Comparison of ENCODE assay signal across 8 cellular contexts in the genomic region with DNA sequence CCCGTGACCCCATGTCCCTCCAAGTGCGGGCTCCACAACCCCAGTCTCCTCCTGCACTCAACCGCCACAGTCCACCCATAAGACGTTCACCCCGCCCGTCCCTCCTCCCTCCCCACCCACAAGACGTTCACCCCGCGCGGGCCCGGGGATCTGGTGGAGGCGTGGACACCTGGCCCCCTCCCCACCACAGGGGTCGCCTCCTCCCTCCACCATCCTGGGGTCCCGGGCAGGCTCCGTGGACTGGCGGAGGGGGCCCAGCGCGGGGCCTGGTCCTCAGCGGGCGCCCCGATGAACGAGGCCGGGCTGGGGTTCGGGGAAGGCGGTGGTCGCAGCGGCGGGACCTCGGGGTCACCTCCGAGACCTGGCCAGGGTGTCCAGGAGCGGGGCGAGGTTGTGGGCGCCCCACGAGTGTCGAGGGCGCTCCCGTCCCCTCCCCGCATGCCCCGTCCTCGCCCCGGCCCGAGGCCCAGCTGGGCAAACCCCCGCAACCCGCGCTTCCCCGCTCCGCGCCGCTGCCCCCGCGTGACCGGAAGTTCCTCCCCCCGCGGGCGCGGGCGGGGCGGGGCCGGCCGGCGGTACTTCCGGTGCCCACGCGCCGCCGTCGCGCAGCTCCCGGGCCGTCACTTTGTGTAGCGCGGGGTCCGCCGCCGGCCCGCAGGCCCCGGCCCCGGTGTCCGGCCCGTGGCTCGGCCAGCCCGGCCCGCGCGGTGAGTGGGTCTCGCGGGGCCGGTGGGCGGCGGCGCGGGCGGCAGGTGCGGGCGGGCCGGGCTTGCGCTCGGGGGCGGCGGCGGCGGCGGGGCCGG. TPM values are rescaled to one million over a fixed set of nuclear protein-coding genes. Genes with fewer than 3 reads are reported as not detected.
DNase-seq lines count a peak whose midpoint lies in the region; ATAC-seq and TF ChIP-seq lines count a peak whose summit lies in the region.

A gene (plus strand): TSS at position 578 of the 803 bp plus-strand sequence. CDS start 5,092 bp downstream, outside the sequence.

- H3K27ac Mint-ChIP-seq in GM23338: no peak within 1 kb of the TSS

- H3K4me1 ChIP-seq in GM23338 (ENCODE audit: insufficient read depth): no peaks in the 10 kb centered on the region; the same call in 1 of the 2 replicates
- peaks cover 9 to 12% of the 10 kb centered on the region in 2 donors for H3K4me1 ChIP-seq in duodenal mucosa (ENCODE audit: control insufficient read depth in 1 of 2, insufficient read depth in 2 of 2, low read length in 2 of 2)

- H4K20me1 ChIP-seq in GM23338 (replicated peaks; ENCODE audit: insufficient read depth): no peaks in the 10 kb centered on the region; the same call in 1 of the 2 replicates

- no peaks in the 10 kb centered on the region for H3F3A ChIP-seq in GM23338 (replicated peaks; ENCODE audit: low read depth)

- DNase-seq in GM12864 (ENCODE audit: low read depth) (no peak), GM23338 (ENCODE audit: low spot score) (no peak), M059J (ENCODE audit: low read depth) (peak; percentile 40), lung microvascular endothelial cell (ENCODE audit: low read depth in 2 of 2) (peak; percentile 64 to 79), cerebellar nuclear complex (lab: John Stamatoyannopoulos, UW) (no peak)
- DNase-seq in activated CD4-positive, alpha-beta T cell treated with anti-CD3 and anti-CD28 coated beads, Interleukin-2, amount 50 U/mL, for 1 hour: peak; percentile 43
- DNase-seq in stimulated activated CD4-positive, alpha-beta T cell treated with anti-CD3 and anti-CD28 coated beads, TNF-alpha, amount 100 ng/mL, for 24 hours (ENCODE audit: low read depth in 3 of 3): peak in 2 of 3 experiments; percentile 34 to 54

- H3K9ac ChIP-seq in duodenal mucosa (ENCODE audit: low read depth in 1 of 2, low read length in 2 of 2): peak within 1 kb of the TSS; percentile 60 to 70

- H3K79me2 ChIP-seq in GM23338 (replicated peaks; ENCODE audit: insufficient read depth): no peaks in the 10 kb centered on the region

- peak within 1 kb of the TSS; percentile 83 for H3K4me2 ChIP-seq in GM23338

- H3K9me3 Mint-ChIP-seq in GM23338: no peaks in the 10 kb centered on the region

- H3K9me2 ChIP-seq in GM23338 (ENCODE audit: insufficient read depth): no peaks in the 10 kb centered on the region

- TF ChIP-seq CTCF in GM12864 (IDR thresholded peaks at IDR 0.05; ENCODE audit: low read depth, low read length, missing control alignments): no peak
- TF ChIP-seq CTCF in GM23338 (conservative IDR thresholded peaks at IDR 0.05; ENCODE audit: low read depth in 2 of 2): no peak

- ATAC-seq in GM23338: peak; percentile 3; the same call in 1 of the 3 replicates

- H3K27me3 ChIP-seq in GM23338 (ENCODE audit: insufficient read depth) (no peaks in the 10 kb centered on the region), duodenal mucosa (ENCODE audit: control insufficient read depth in 1 of 2, insufficient read depth in 2 of 2, low read length in 2 of 2) (no peaks in the 10 kb centered on the region)

- peaks cover 22% of the 10 kb centered on the region for H3K27me3 Mint-ChIP-seq in GM23338 (ENCODE audit: insufficient read depth, low read depth, poor library complexity)

- H3K36me3 ChIP-seq in GM23338 (ENCODE audit: insufficient read depth) (no peaks in the 10 kb centered on the region), duodenal mucosa (ENCODE audit: control insufficient read depth in 1 of 2, insufficient read depth in 2 of 2, low read length in 2 of 2) (peaks cover 9 to 17% of the 10 kb centered on the region in 2 donors)

- no peaks in the 10 kb centered on the region for H3K9me3 ChIP-seq in duodenal mucosa (ENCODE audit: control insufficient read depth in 1 of 2, low read length in 2 of 2)

- H3K27ac ChIP-seq in GM23338 (ENCODE audit: low read depth): no peak within 1 kb of the TSS
- peak within 1 kb of the TSS; percentile 32 for H3K27ac ChIP-seq in duodenal mucosa (ENCODE audit: low read depth, low read length)

- H3K4me3 ChIP-seq in GM12864 (ENCODE audit: low read depth, low read length) (peak within 1 kb of the TSS; percentile 73), GM23338 (peak within 1 kb of the TSS; percentile 67), duodenal mucosa (ENCODE audit: low read depth in 1 of 2, low read length in 2 of 2) (peak within 1 kb of the TSS; percentile 72 to 76)

- H3K4me1 Mint-ChIP-seq in GM23338: peaks cover 18% of the 10 kb centered on the region

- peak within 1 kb of the TSS; percentile 81 for H3K4me3 Mint-ChIP-seq in GM23338

- peaks cover 5% of the 10 kb centered on the region; the same call in 1 of the 3 replicates for H3K36me3 Mint-ChIP-seq in GM23338 (ENCODE audit: low read depth)

- H2AFZ ChIP-seq in GM23338: no peak within 1 kb of the TSS

TF ChIP-seq in GM23338, 12 proteins besides CTCF, POLR2A, EP300 and RAD21:
- TF ChIP-seq ZNF331 (CRISPR knock-in tag; IDR thresholded peaks at IDR 0.05; ENCODE audit: low read depth) (no peak), POLR2AphosphoS5 (IDR thresholded peaks at IDR 0.05; ENCODE audit: low read depth) (peak; percentile 54)

RNA-seq across cellular contexts. Expression of the gene that starts here (rescaled TPM):
- total RNA-seq in GM23338 (2014; rRNA removed; shearing (Covaris generic)): 13.2 and 17.4 TPM in 2 replicates
- 1.1 and 1.2 TPM in 2 replicates for polyA plus RNA-seq in GM23338 (2016; fragmentation: Nextera tagmentation; extraction: Ambion mirVana)
- 5.6 and 7.8 TPM in 2 replicates for total RNA-seq in M059J (2014; rRNA removed; shearing (Covaris generic))
- total RNA-seq in lung microvascular endothelial cell: 7.6 and 17.7 TPM in 2 replicates

Comparison
In these comparisons a context has a peak if more than half of its experiments do, and no peak if none do; other contexts are left out.
1. DNase-seq: peak in M059J (single experiment), activated CD4-positive, alpha-beta T cell treated with anti-CD3 and anti-CD28 coated beads, Interleukin-2, amount 50 U/mL, for 1 hour (single experiment), lung microvascular endothelial cell (2 of 2) and stimulated activated CD4-positive, alpha-beta T cell treated with anti-CD3 and anti-CD28 coated beads, TNF-alpha, amount 100 ng/mL, for 24 hours (2 of 3); none in GM12864 (single experiment), GM23338 (single experiment) and cerebellar nuclear complex (0 of 2).
2. Peak in every context shown above with its lines, with median percentiles within 50 percentile points of each other: H3K4me3 ChIP-seq.